Comparison of ENCODE assay signal across 11 cellular contexts in genomic region chr5:35857606-35858205, GRCh38. TPM values are rescaled to one million over a fixed set of nuclear protein-coding genes. Genes with fewer than 3 reads are reported as not detected.
DNase-seq lines count a peak whose midpoint lies in the region; ATAC-seq and TF ChIP-seq lines count a peak whose summit lies in the region.
"Had no signal": no experiment of that assay in that cellular context is flagged by ENCODE, and none has a peak within 500 bp of the region (broad histone marks: within the 10 kb centered on the region; RNA-seq: fewer than 3 reads in every experiment).

No MANE protein-coding gene starts in this region.

- H2AFZ ChIP-seq in mammary epithelial cell (ENCODE audit: low read depth, low read length): no peak overlapping the region

- peaks cover 0 to 6% (median 0%) of the 10 kb centered on the region in 5 donors for H3K9me3 Mint-ChIP-seq in CD8-positive, alpha-beta memory T cell
- no peaks in the 10 kb centered on the region for H3K9me3 Mint-ChIP-seq in natural killer cell treated with Interleukin-12 subunit alpha and Interleukin-12 subunit beta and Interleukin-15 and Interleukin-18, amount 100 ng/mL, for 72 hours
- peaks cover 3% of the 10 kb centered on the region for H3K9me3 Mint-ChIP-seq in Calu3 (ENCODE audit: low read depth, unreplicated experiment)
- no peaks in the 10 kb centered on the region for H3K9me3 Mint-ChIP-seq in progenitor cell of endocrine pancreas (ENCODE audit: low read depth)

- H3K4me2 ChIP-seq in mammary epithelial cell (ENCODE audit: insufficient read depth, low read depth, low read length): peak overlapping the region; percentile 70

- H3K27me3 Mint-ChIP-seq in CD8-positive, alpha-beta memory T cell: peaks cover 0 to 1% of the 10 kb centered on the region in 2 donors
- peaks cover 0 to 3% of the 10 kb centered on the region in 2 donors for H3K27me3 Mint-ChIP-seq in natural killer cell treated with Interleukin-12 subunit alpha and Interleukin-12 subunit beta and Interleukin-15 and Interleukin-18, amount 100 ng/mL, for 72 hours
- H3K27me3 Mint-ChIP-seq in Calu3 (ENCODE audit: unreplicated experiment): no peaks in the 10 kb centered on the region
- no peaks in the 10 kb centered on the region for H3K27me3 Mint-ChIP-seq in progenitor cell of endocrine pancreas

- peaks cover 55% of the 10 kb centered on the region for H3K4me1 ChIP-seq in CD8-positive, alpha-beta memory T cell (ENCODE audit: insufficient read depth, low read length)
- H3K4me1 ChIP-seq in mammary epithelial cell (ENCODE audit: insufficient read depth, low read length): peaks cover 36% of the 10 kb centered on the region

- H3K4me1 Mint-ChIP-seq in CD8-positive, alpha-beta memory T cell: peaks cover 56 to 71% (median 59%) of the 10 kb centered on the region in 3 donors
- peaks cover 25 to 46% of the 10 kb centered on the region in 2 donors for H3K4me1 Mint-ChIP-seq in natural killer cell treated with Interleukin-12 subunit alpha and Interleukin-12 subunit beta and Interleukin-15 and Interleukin-18, amount 100 ng/mL, for 72 hours (ENCODE audit: low read depth in 2 of 2)
- no peaks in the 10 kb centered on the region for H3K4me1 Mint-ChIP-seq in Calu3 (ENCODE audit: low read depth, unreplicated experiment)
- H3K4me1 Mint-ChIP-seq in progenitor cell of endocrine pancreas (ENCODE audit: low read depth): peaks cover 5% of the 10 kb centered on the region

- H3K4me3 Mint-ChIP-seq in CD8-positive, alpha-beta memory T cell: peak overlapping the region; percentile 90 to 97 (median 93)
- H3K4me3 Mint-ChIP-seq in natural killer cell treated with Interleukin-12 subunit alpha and Interleukin-12 subunit beta and Interleukin-15 and Interleukin-18, amount 100 ng/mL, for 72 hours: peak overlapping the region; percentile 40
- H3K4me3 Mint-ChIP-seq in Calu3 (ENCODE audit: low read depth, unreplicated experiment) (no peak overlapping the region), progenitor cell of endocrine pancreas (ENCODE audit: low read depth) (no peak overlapping the region)

- TF ChIP-seq CTCF in mammary epithelial cell (conservative IDR thresholded peaks at IDR 0.05 in 1 of 2, IDR thresholded peaks at IDR 0.05 in 1 of 2; ENCODE audit: extremely low read depth in 1 of 2, insufficient read depth in 1 of 2, low read depth in 1 of 2, low read length in 2 of 2) (no peak), Calu3 (IDR thresholded peaks at IDR 0.05; ENCODE audit: unreplicated experiment) (no peak), GM13977 (IDR thresholded peaks at IDR 0.05; ENCODE audit: extremely low read depth, insufficient read depth, missing control alignments) (no peak), progenitor cell of endocrine pancreas (IDR thresholded peaks at IDR 0.05; ENCODE audit: unreplicated experiment) (no peak)

- in situ Hi-C loops in mammary epithelial cell (cut with MboI; ENCODE audit: low sequenced_read_pairs in 2 of 2) (no loop called here), GM13977 (cut with MboI; ENCODE audit: low pct_unique_long_range_greater_than_20kb, low sequenced_read_pairs, unreplicated experiment) (no loop called here)

- BruUV-seq in mammary epithelial cell (replicated peaks; lab: Mats Ljungman, UMichigan) (no TSS peak), Calu3 (replicated peaks; lab: Mats Ljungman, UMichigan) (no TSS peak)

- peak overlapping the region; percentile 93 for H3K4me3 ChIP-seq in CD8-positive, alpha-beta memory T cell (ENCODE audit: low read length)
- H3K4me3 ChIP-seq in MG63: peak overlapping the region; percentile 13
- peak overlapping the region in 1 of 3 experiments; percentile 27 for H3K4me3 ChIP-seq in mammary epithelial cell (replicated peaks in 1 of 3; ENCODE audit: insufficient read depth in 1 of 3, low read depth in 2 of 3, low read length in 3 of 3)

- no peaks in the 10 kb centered on the region for H3K79me2 ChIP-seq in mammary epithelial cell (ENCODE audit: insufficient read depth, low read length)

- intact Hi-C loops in mammary epithelial cell (cut with micrococcal nuclease) (no loop called here), Calu3 (cut with micrococcal nuclease; ENCODE audit: unreplicated experiment) (no loop called here)

- peak in 1 of 5 donors; percentile 31 for DNase-seq in CD8-positive, alpha-beta memory T cell
- DNase-seq in MG63 (no peak), mammary epithelial cell (peak; percentile 91), Calu3 (no peak), GM13977 (ENCODE audit: low spot score) (no peak), progenitor cell of endocrine pancreas (ENCODE audit: low spot score, unreplicated experiment) (no peak), NCI-H2107 (lab: John Stamatoyannopoulos, UW) (no peak)
- DNase-seq in natural killer cell treated with Interleukin-12 subunit alpha and Interleukin-12 subunit beta and Interleukin-15 and Interleukin-18, amount 100 ng/mL, for 72 hours (ENCODE audit: low spot score): no peak
- DNase-seq: activated gamma-delta T cell treated with Interleukin-2 at 50 U/mL for 16 hours, left ventricle myocardium superior had no signal

- peak in 1 of 2 donors; percentile 2 for ATAC-seq in natural killer cell treated with Interleukin-12 subunit alpha and Interleukin-12 subunit beta and Interleukin-15 and Interleukin-18, amount 100 ng/mL, for 72 hours
- ATAC-seq: left ventricle myocardium superior had no signal

- CTCF ChIA-PET in CD8-positive, alpha-beta memory T cell (lab: Charles Lee): interaction anchor here (1.1 to 12.0 kb wide), 11 partner anchors 8 to 241 kb away, joined by 3 to 165 read pairs (median 7); no protein-coding TSS in a partner anchor
- CTCF ChIA-PET in mammary epithelial cell (lab: Charles Lee; ENCODE audit: low non-redundant PET): no interaction called here
- CTCF ChIA-PET in Calu3 (lab: Charles Lee): interaction anchor here (0.6 kb wide), 1 partner anchor 28 kb away, joined by 3 read pairs; no protein-coding TSS in a partner anchor

- POLR2A ChIA-PET in CD8-positive, alpha-beta memory T cell (lab: Charles Lee): interaction anchor here (1.4 to 7.0 kb wide), 10 partner anchors 10 to 79 kb away, joined by 3 to 125 read pairs (median 10); no protein-coding TSS in a partner anchor

- H3K27ac Mint-ChIP-seq in CD8-positive, alpha-beta memory T cell: peak overlapping the region; percentile 68 to 100 (median 98)
- H3K27ac Mint-ChIP-seq in natural killer cell treated with Interleukin-12 subunit alpha and Interleukin-12 subunit beta and Interleukin-15 and Interleukin-18, amount 100 ng/mL, for 72 hours: peak overlapping the region; percentile 54 to 65
- H3K27ac Mint-ChIP-seq in Calu3 (ENCODE audit: unreplicated experiment): no peak overlapping the region
- H3K27ac Mint-ChIP-seq in progenitor cell of endocrine pancreas: no peak overlapping the region

- 28% methylated on average over 2 of the region's 2 CpGs for WGBS in mammary epithelial cell (ENCODE audit: low coverage, missing lambda C conversion rate)

- dilution Hi-C loops in mammary epithelial cell (cut with HindIII; ENCODE audit: low sequenced_read_pairs): no loop called here

- peaks cover 39% of the 10 kb centered on the region for H3K36me3 ChIP-seq in CD8-positive, alpha-beta memory T cell (ENCODE audit: insufficient read depth, low read length)
- H3K36me3 ChIP-seq in MG63 (peaks cover 10% of the 10 kb centered on the region), mammary epithelial cell (ENCODE audit: insufficient read depth, low read length) (no peaks in the 10 kb centered on the region)

- no peak overlapping the region for H3K9ac ChIP-seq in mammary epithelial cell (ENCODE audit: insufficient read depth, low read length)

- no peaks in the 10 kb centered on the region for H4K20me1 ChIP-seq in mammary epithelial cell (ENCODE audit: insufficient read depth, low read length)

- peaks cover 45 to 81% (median 57%) of the 10 kb centered on the region in 3 donors for H3K36me3 Mint-ChIP-seq in CD8-positive, alpha-beta memory T cell
- peaks cover 21% of the 10 kb centered on the region for H3K36me3 Mint-ChIP-seq in natural killer cell treated with Interleukin-12 subunit alpha and Interleukin-12 subunit beta and Interleukin-15 and Interleukin-18, amount 100 ng/mL, for 72 hours
- H3K36me3 Mint-ChIP-seq in Calu3 (ENCODE audit: insufficient read depth, unreplicated experiment) (no peaks in the 10 kb centered on the region), progenitor cell of endocrine pancreas (ENCODE audit: insufficient read depth) (no peaks in the 10 kb centered on the region)

- H3K27me3 ChIP-seq in CD8-positive, alpha-beta memory T cell (ENCODE audit: insufficient read depth, low read length, poor library complexity, severe bottlenecking): no peaks in the 10 kb centered on the region
- no peaks in the 10 kb centered on the region for H3K27me3 ChIP-seq in MG63
- H3K27me3 ChIP-seq in mammary epithelial cell (ENCODE audit: insufficient read depth, low read length): no peaks in the 10 kb centered on the region

- peak overlapping the region; percentile 95 for H3K27ac ChIP-seq in CD8-positive, alpha-beta memory T cell (ENCODE audit: low read depth, low read length)
- H3K27ac ChIP-seq in mammary epithelial cell (ENCODE audit: insufficient read depth, low read depth, low read length): peak overlapping the region; percentile 68

- H3K9me3 ChIP-seq in CD8-positive, alpha-beta memory T cell (ENCODE audit: low read length): no peaks in the 10 kb centered on the region
- H3K9me3 ChIP-seq in MG63 (no peaks in the 10 kb centered on the region), mammary epithelial cell (replicated peaks; ENCODE audit: insufficient read depth, low read length) (no peaks in the 10 kb centered on the region)

RNA-seq across cellular contexts. Expression of gene IL7R, which starts 1.0 kb away (rescaled TPM):
- total RNA-seq in CD8-positive, alpha-beta memory T cell: 100 to 1,000 TPM; 272 to 289 TPM
- polyA plus RNA-seq in CD8-positive, alpha-beta memory T cell: 761 TPM
- 3.4 and 3.6 TPM in 2 replicates for total RNA-seq in MG63 (2014; rRNA removed; shearing (Covaris generic); ENCODE audit: low replicate concordance)
- total RNA-seq in mammary epithelial cell (1 to 10 TPM; 1.0 to 9.2 TPM), Calu3 (2022) (0.19 and 0.20 TPM in 2 replicates), progenitor cell of endocrine pancreas (not detected in 2 replicates)
- 5.3 TPM for polyA plus RNA-seq in mammary epithelial cell
- polyA minus RNA-seq in mammary epithelial cell: 2.6 TPM
- 10 to 100 TPM in 1 of 2 donors, 1 to 10 TPM in 1; 2.3 to 21.6 TPM for total RNA-seq in natural killer cell treated with Interleukin-12 subunit alpha and Interleukin-12 subunit beta and Interleukin-15 and Interleukin-18, amount 100 ng/mL, for 72 hours
- total RNA-seq: NCI-H460 had no signal

Comparison
In these comparisons a context has a peak if more than half of its experiments do, and no peak if none do; other contexts are left out.
1. H3K27ac Mint-ChIP-seq: peak in CD8-positive, alpha-beta memory T cell (8 of 8) and natural killer cell treated with Interleukin-12 subunit alpha and Interleukin-12 subunit beta and Interleukin-15 and Interleukin-18, amount 100 ng/mL, for 72 hours (2 of 2); none in Calu3 (single experiment) and progenitor cell of endocrine pancreas (single experiment).
2. H3K4me3 Mint-ChIP-seq: peak in CD8-positive, alpha-beta memory T cell (7 of 7) and natural killer cell treated with Interleukin-12 subunit alpha and Interleukin-12 subunit beta and Interleukin-15 and Interleukin-18, amount 100 ng/mL, for 72 hours (single experiment); none in Calu3 (single experiment) and progenitor cell of endocrine pancreas (single experiment).
3. RNA of gene IL7R, which starts 1.0 kb away (total RNA-seq): 272 to 289 TPM in CD8-positive, alpha-beta memory T cell; 2.3 to 21.6 TPM in natural killer cell treated with Interleukin-12 subunit alpha and Interleukin-12 subunit beta and Interleukin-15 and Interleukin-18, amount 100 ng/mL, for 72 hours, 1.0 to 9.2 TPM in mammary epithelial cell, 3.4 to 3.6 TPM in MG63, 0.19 to 0.20 TPM in Calu3 and not detected in progenitor cell of endocrine pancreas; every median in the first group is over 10 times any median in the second.